In genomic region chr22:27312567-27313507, GRCh38 we compare ENCODE assay signal across 25 cellular contexts.
DNase-seq lines count a peak whose midpoint lies in the region; ATAC-seq and TF ChIP-seq lines count a peak whose summit lies in the region.
"Had no signal": no experiment of that assay in that cellular context is flagged by ENCODE, and none has a peak within 500 bp of the region (broad histone marks: within the 10 kb centered on the region; RNA-seq: fewer than 3 reads in every experiment).

No MANE protein-coding gene starts in this region.

- H3K56ac ChIP-seq in H9 (ENCODE audit: insufficient read length, low read depth, low read length), result no peak overlapping the region

- H3K79me1 ChIP-seq in H9 (ENCODE audit: insufficient read depth, low read depth, low read length, poor library complexity, severe bottlenecking) (no peaks in the 10 kb centered on the region), neuronal stem cell (ENCODE audit: low read depth, low read length) (no peaks in the 10 kb centered on the region)

- no peaks in the 10 kb centered on the region for H4K20me1 ChIP-seq in H9 (ENCODE audit: control insufficient read depth, insufficient read depth, insufficient read length)

- H3K18ac ChIP-seq in H9 (ENCODE audit: insufficient read length, low read depth, low read length) (no peak overlapping the region), neuronal stem cell (ENCODE audit: low read length) (peak overlapping the region; percentile 36)

- H2BK120ac ChIP-seq in H9 (ENCODE audit: low read depth, low read length, poor library complexity, severe bottlenecking), result no peak overlapping the region
- no peak overlapping the region for H2BK120ac ChIP-seq in neuronal stem cell (ENCODE audit: low read depth, low read length)

- peaks cover 0 to 7% of the 10 kb centered on the region in 2 experiments; a peak in 3 of 4 replicates for H3K4me1 Mint-ChIP-seq in H9
- H3K4me1 Mint-ChIP-seq in activated T-helper 17 cell treated with anti-CD3 and anti-CD28 coated beads, Interleukin-2, amount 50 U/mL, for 72 hours, result no peaks in the 10 kb centered on the region
- H3K4me1 Mint-ChIP-seq: central memory CD8-positive, alpha-beta T cell; memory B cell had no signal

- peaks cover 0 to 4% of the 10 kb centered on the region in 2 experiments; a peak in 1 of 5 replicates for H3K9me3 Mint-ChIP-seq in H9
- H3K9me3 Mint-ChIP-seq in activated T-helper 17 cell treated with anti-CD3 and anti-CD28 coated beads, Interleukin-2, amount 50 U/mL, for 72 hours, result no peaks in the 10 kb centered on the region
- H3K9me3 Mint-ChIP-seq: activated CD8-positive, alpha-beta T cell treated with anti-CD3 and anti-CD28 coated beads for 36 hours had no signal

- no peak overlapping the region for H3K27ac ChIP-seq in H9 (ENCODE audit: insufficient read length, low read depth, low read length)
- peak overlapping the region; percentile 37 to 46 for H3K27ac ChIP-seq in ascending aorta
- H3K27ac ChIP-seq in right cardiac atrium (ENCODE audit: low read length), result peak overlapping the region; percentile 40
- peak overlapping the region; percentile 54 for H3K27ac ChIP-seq in neuronal stem cell (replicated peaks; ENCODE audit: low read length)
- H3K27ac ChIP-seq: esophagus squamous epithelium, gastroesophageal sphincter had no signal

- ATAC-seq in right cardiac atrium, result peak; percentile 30 to 72
- no peak for ATAC-seq in activated T-helper 17 cell treated with anti-CD3 and anti-CD28 coated beads, Interleukin-2, amount 50 U/mL, for 72 hours (replicated peaks)
- ATAC-seq: activated CD8-positive, alpha-beta T cell treated with anti-CD3 and anti-CD28 coated beads for 36 hours; gastroesophageal sphincter; naive thymus-derived CD8-positive, alpha-beta T cell had no signal

- H2BK5ac ChIP-seq in H9 (ENCODE audit: insufficient read length, low read length), result no peak overlapping the region
- H2BK5ac ChIP-seq in neuronal stem cell (ENCODE audit: low read length), result no peak overlapping the region

- H3K27ac Mint-ChIP-seq in H9, result no peak overlapping the region
- no peak overlapping the region for H3K27ac Mint-ChIP-seq in activated T-helper 17 cell treated with anti-CD3 and anti-CD28 coated beads, Interleukin-2, amount 50 U/mL, for 72 hours
- H3K27ac Mint-ChIP-seq: activated CD8-positive, alpha-beta T cell treated with anti-CD3 and anti-CD28 coated beads for 36 hours; CD14-positive monocyte; memory B cell; naive thymus-derived CD8-positive, alpha-beta T cell had no signal

- H3K4me3 ChIP-seq in ascending aorta, result peak overlapping the region in 1 of 2 donors; percentile 26
- H3K4me3 ChIP-seq in right cardiac atrium (ENCODE audit: low read length), result no peak overlapping the region
- H3K4me3 ChIP-seq in neuronal stem cell (ENCODE audit: low read length in 2 of 2), result peak overlapping the region; percentile 0 to 49
- H3K4me3 ChIP-seq: esophagus squamous epithelium, gastroesophageal sphincter had no signal

- H3K27me3 ChIP-seq in H9 (ENCODE audit: insufficient read depth, low read length) (no peaks in the 10 kb centered on the region), ascending aorta (no peaks in the 10 kb centered on the region), right cardiac atrium (ENCODE audit: control insufficient read depth, insufficient read depth) (no peaks in the 10 kb centered on the region), neuronal stem cell (ENCODE audit: control insufficient read depth in 3 of 3, insufficient read depth in 3 of 3, low read depth in 1 of 3, low read length in 3 of 3) (no peaks in the 10 kb centered on the region)
- H3K27me3 ChIP-seq: gastroesophageal sphincter had no signal

- no peak overlapping the region for H3T11ph ChIP-seq in H9 (ENCODE audit: low read length)

- H3K4me3 Mint-ChIP-seq in H9, result no peak overlapping the region
- no peak overlapping the region for H3K4me3 Mint-ChIP-seq in activated T-helper 17 cell treated with anti-CD3 and anti-CD28 coated beads, Interleukin-2, amount 50 U/mL, for 72 hours
- H3K4me3 Mint-ChIP-seq: activated CD8-positive, alpha-beta T cell treated with anti-CD3 and anti-CD28 coated beads for 36 hours; CD14-positive monocyte; central memory CD8-positive, alpha-beta T cell; memory B cell; naive thymus-derived CD8-positive, alpha-beta T cell had no signal

- H4K91ac ChIP-seq in H9 (ENCODE audit: insufficient read length, low read depth, low read length) (no peak overlapping the region), neuronal stem cell (ENCODE audit: low read depth, low read length, poor library complexity) (no peak overlapping the region)

- DNase-seq in H9 (no peak), ascending aorta (ENCODE audit: low spot score in 2 of 2) (no peak), right cardiac atrium (peak in 1 of 3 donors; percentile 57), neuronal stem cell (ENCODE audit: low spot score) (no peak), mesenteric fat pad (ENCODE audit: low spot score) (no peak), NCI-H345 treated with DMSO at 0.1 percent for 48 hours (lab: John Stamatoyannopoulos, UW; ENCODE audit: unreplicated experiment) (no peak)
- no peak for DNase-seq in activated CD8-positive, alpha-beta memory T cell treated with anti-CD3 and anti-CD28 coated beads, Interleukin-2, amount 50 U/mL, for 4 hours
- DNase-seq: activated CD4-positive, CD25-positive, alpha-beta regulatory T cell treated with anti-CD3 and anti-CD28 coated beads, Interleukin-2, amount 50 U/mL, for 72 hours; activated CD8-positive, alpha-beta T cell treated with anti-CD3 and anti-CD28 coated beads for 36 hours; activated naive CD4-positive, alpha-beta T cell treated with Interleukin-2 at 50 U/mL for 16 hours; activated T-cell treated with anti-CD3 and anti-CD28 coated beads, Interleukin-2, amount 50 U/mL, for 1 hour; amniotic stem cell; DMS 273 treated with DMSO at 0.1 percent for 48 hours; effector CD4-positive, alpha-beta T cell; esophagus squamous epithelium; kidney glomerular epithelial cell; naive thymus-derived CD8-positive, alpha-beta T cell; NCI-H1048; NCI-H187 treated with DMSO at 0.1 percent for 48 hours; NCI-H748 treated with DMSO at 0.1 percent for 48 hours had no signal

- TF ChIP-seq CTCF in H9 (conservative IDR thresholded peaks at IDR 0.05) (no peak), ascending aorta (IDR thresholded peaks at IDR 0.05) (no peak)

- peaks cover 0 to 2% (median 0%) of the 10 kb centered on the region in 3 experiments; a peak in 3 of 7 replicates for H3K36me3 Mint-ChIP-seq in H9 (ENCODE audit: insufficient read depth in 1 of 3, low read depth in 3 of 3)
- no peaks in the 10 kb centered on the region for H3K36me3 Mint-ChIP-seq in activated T-helper 17 cell treated with anti-CD3 and anti-CD28 coated beads, Interleukin-2, amount 50 U/mL, for 72 hours (ENCODE audit: low read depth)
- H3K36me3 Mint-ChIP-seq: CD14-positive monocyte had no signal

- no peak overlapping the region for H2BK20ac ChIP-seq in H9 (ENCODE audit: low read depth, low read length, poor library complexity, severe bottlenecking)

- H3K23me2 ChIP-seq in H9 (ENCODE audit: insufficient read length, low read depth, low read length, poor library complexity, severe bottlenecking), result no peaks in the 10 kb centered on the region

- intact Hi-C loops in ascending aorta (cut with DNase I) (no loop called here), right cardiac atrium (cut with DNase I) (loop anchor here in 1 of 4 donors (10.0 kb wide), 1 partner anchor 558 kb away; no protein-coding TSS in a partner anchor)

- no peak overlapping the region for H3K23ac ChIP-seq in H9 (ENCODE audit: insufficient read length, low read depth, low read length)
- no peak overlapping the region for H3K23ac ChIP-seq in neuronal stem cell (ENCODE audit: low read depth, low read length, poor library complexity)

- H4K5ac ChIP-seq in H9 (ENCODE audit: insufficient read length, low read depth, low read length), result no peak overlapping the region

- H4K8ac ChIP-seq in H9 (replicated peaks; ENCODE audit: insufficient read length, low read depth, low read length) (no peak overlapping the region), neuronal stem cell (ENCODE audit: low read depth, low read length) (no peak overlapping the region)

- H3K4me1 ChIP-seq in H9 (ENCODE audit: insufficient read depth, low read length) (peaks cover 13% of the 10 kb centered on the region; the same call in 1 of the 2 replicates), ascending aorta (peaks cover 5 to 24% of the 10 kb centered on the region in 2 donors), right cardiac atrium (ENCODE audit: control insufficient read depth, insufficient read depth, low read length) (no peaks in the 10 kb centered on the region), neuronal stem cell (ENCODE audit: control insufficient read depth in 2 of 2, insufficient read depth in 1 of 2, low read depth in 1 of 2, low read length in 2 of 2) (peaks cover 28 to 41% of the 10 kb centered on the region in 2 donors)

- no peak overlapping the region for H2AK5ac ChIP-seq in H9 (ENCODE audit: insufficient read length, low read length)
- H2AK5ac ChIP-seq in neuronal stem cell (ENCODE audit: low read depth, low read length), result no peak overlapping the region

- no CpG with 5 or more reads among the region's 17 CpGs for WGBS in H9 (ENCODE audit: extremely low coverage, insufficient read length, low lambda C conversion rate)
- WGBS in right cardiac atrium, result 65% methylated on average over 17 of the region's 17 CpGs
- WGBS in neuronal stem cell (ENCODE audit: extremely low coverage in 2 of 2, insufficient read length in 2 of 2, insufficient replicate concordance in 1 of 2), 2 donors, result no CpG with 5 or more reads among the region's 17 CpGs

- H3K36me3 ChIP-seq in ascending aorta, result no peaks in the 10 kb centered on the region
- no peaks in the 10 kb centered on the region for H3K36me3 ChIP-seq in neuronal stem cell (replicated peaks in 1 of 2; ENCODE audit: control insufficient read depth in 2 of 2, insufficient read depth in 2 of 2, low read length in 2 of 2)
- H3K36me3 ChIP-seq: esophagus squamous epithelium, gastroesophageal sphincter had no signal

- H2AFZ ChIP-seq in H9 (ENCODE audit: low read length), result no peak overlapping the region
- peak overlapping the region; percentile 65 for H2AFZ ChIP-seq in neuronal stem cell (ENCODE audit: low read length)

- H3K4me2 ChIP-seq in H9 (ENCODE audit: insufficient read depth, insufficient read length, low read length) (peak overlapping the region; percentile 0), neuronal stem cell (ENCODE audit: insufficient read depth, low read length, poor library complexity, severe bottlenecking) (no peak overlapping the region)

- H3K27me3 Mint-ChIP-seq in H9 (ENCODE audit: low read depth), result peaks cover 14% of the 10 kb centered on the region
- H3K27me3 Mint-ChIP-seq in activated T-helper 17 cell treated with anti-CD3 and anti-CD28 coated beads, Interleukin-2, amount 50 U/mL, for 72 hours, result peaks cover 27% of the 10 kb centered on the region

- H2BK12ac ChIP-seq in H9 (ENCODE audit: insufficient read length, low read depth, low read length) (no peak overlapping the region), neuronal stem cell (ENCODE audit: low read length) (no peak overlapping the region)

- H2BK15ac ChIP-seq in H9 (ENCODE audit: low read depth, low read length) (no peak overlapping the region), neuronal stem cell (ENCODE audit: low read length) (no peak overlapping the region)

- H3K14ac ChIP-seq in H9 (ENCODE audit: insufficient read depth, low read length) (no peak overlapping the region), neuronal stem cell (ENCODE audit: low read length) (peak overlapping the region; percentile 21)

- H3K4ac ChIP-seq in H9 (ENCODE audit: low read depth, low read length) (no peak overlapping the region), neuronal stem cell (ENCODE audit: low read length) (no peak overlapping the region)

- H3K9ac ChIP-seq in H9 (ENCODE audit: extremely low read depth, insufficient read length, low read length), result no peak overlapping the region
- peak overlapping the region; percentile 31 for H3K9ac ChIP-seq in neuronal stem cell (ENCODE audit: low read depth, low read length, poor library complexity)

- H3K79me2 ChIP-seq in H9 (ENCODE audit: insufficient read depth, low read length), result no peaks in the 10 kb centered on the region

- no peaks in the 10 kb centered on the region for H3K9me3 ChIP-seq in H9 (ENCODE audit: control insufficient read depth, low read depth, low read length)
- no peaks in the 10 kb centered on the region for H3K9me3 ChIP-seq in ascending aorta
- H3K9me3 ChIP-seq in right cardiac atrium (ENCODE audit: control insufficient read depth, low read length), result no peaks in the 10 kb centered on the region
- H3K9me3 ChIP-seq in neuronal stem cell (replicated peaks in 1 of 2; ENCODE audit: control insufficient read depth in 2 of 2, insufficient read depth in 1 of 2, low read depth in 1 of 2, low read length in 2 of 2), result peaks cover 0 to 3% of the 10 kb centered on the region in 2 donors
- H3K9me3 ChIP-seq: esophagus squamous epithelium had no signal
